ENCODE assay signal across 8 cellular contexts in genomic region chr10:72262019-72262404, GRCh38. TPM values are rescaled to one million over a fixed set of nuclear protein-coding genes. Genes with fewer than 3 reads are reported as not detected.
DNase-seq lines count a peak whose midpoint lies in the region; ATAC-seq and TF ChIP-seq lines count a peak whose summit lies in the region.
"Not testable (repeated sequence)": the region's sequence is repeated elsewhere in the genome, so short reads cannot be mapped to it uniquely, and the experiment has no call there.

No MANE protein-coding gene starts in this region.

- TF ChIP-seq POLR2A in sigmoid colon (IDR thresholded peaks at IDR 0.05): not testable (repeated sequence)

- H3K27ac ChIP-seq in epithelial cell of prostate (peak overlapping the region; percentile 96), lower lobe of right lung (peak overlapping the region; percentile 92), sigmoid colon (peak overlapping the region; percentile 83 to 91 (median 88))

- not testable (repeated sequence) for TF ChIP-seq CTCF in Caco-2 (IDR thresholded peaks at IDR 0.05; ENCODE audit: insufficient read depth in 1 of 2, low read depth in 1 of 2, low read length in 1 of 2, severe bottlenecking in 1 of 2, unreplicated experiment in 1 of 2); lower lobe of right lung (IDR thresholded peaks at IDR 0.05); sigmoid colon (IDR thresholded peaks at IDR 0.05); type B pancreatic cell (conservative IDR thresholded peaks at IDR 0.05)

- not testable (repeated sequence) for H3K27me3 ChIP-seq in Caco-2 (replicated peaks; ENCODE audit: control insufficient read depth, insufficient read depth, low read length); NT2/D1 (ENCODE audit: insufficient read depth, insufficient read length); adipocyte (replicated peaks; ENCODE audit: control insufficient read depth, insufficient read depth, low read length); lower lobe of right lung (ENCODE audit: low read depth); sigmoid colon

- CTCF ChIA-PET in Caco-2 (lab: Charles Lee): not testable (repeated sequence)

- TF ChIP-seq EP300 in sigmoid colon (IDR thresholded peaks at IDR 0.05): not testable (repeated sequence)

- not testable (repeated sequence) for H3K9me3 ChIP-seq in Caco-2; NT2/D1 (ENCODE audit: insufficient read depth, low read length); adipocyte (ENCODE audit: control insufficient read depth, low read length); lower lobe of right lung; sigmoid colon

- H3K9me3 Mint-ChIP-seq in Caco-2 (ENCODE audit: unreplicated experiment); activated CD4-positive, alpha-beta T cell treated with anti-CD3 and anti-CD28 coated beads, Interleukin-2, amount 10 ng/mL, durations not matched to agents 24 days and 14 days; type B pancreatic cell: not testable (repeated sequence)

- ATAC-seq in lower lobe of right lung: not testable (repeated sequence)

- H3K27me3 Mint-ChIP-seq in Caco-2 (ENCODE audit: insufficient read depth, unreplicated experiment); activated CD4-positive, alpha-beta T cell treated with anti-CD3 and anti-CD28 coated beads, Interleukin-2, amount 10 ng/mL, durations not matched to agents 24 days and 14 days; type B pancreatic cell: not testable (repeated sequence)

- intact Hi-C loops in Caco-2 (cut with micrococcal nuclease; ENCODE audit: unreplicated experiment): loop anchor here (5.0 kb wide), 1 partner anchor 90 kb away; no protein-coding TSS in a partner anchor
- intact Hi-C loops in activated CD4-positive, alpha-beta T cell treated with anti-CD3 and anti-CD28 coated beads, Interleukin-2, amount 10 ng/mL, durations not matched to agents 24 days and 14 days (cut with micrococcal nuclease): loop anchor here (5.0 kb wide), 1 partner anchor 905 kb away; the partner anchor contains the start of genes ECD and FAM149B1
- intact Hi-C loops in lower lobe of right lung (cut with DNase I); sigmoid colon (cut with DNase I): not testable (repeated sequence)

- H3K4me1 ChIP-seq in Caco-2 (peaks cover 22% of the 10 kb centered on the region), adipocyte (ENCODE audit: control insufficient read depth, insufficient read depth, low read length) (peaks cover 36% of the 10 kb centered on the region), lower lobe of right lung (peaks cover 57% of the 10 kb centered on the region), sigmoid colon (peaks cover 0 to 39% (median 38%) of the 10 kb centered on the region in 4 donors)
- not testable (repeated sequence) for H3K4me1 ChIP-seq in NT2/D1 (ENCODE audit: insufficient read depth, insufficient read length)

- H3K27ac Mint-ChIP-seq in Caco-2 (ENCODE audit: unreplicated experiment) (peak overlapping the region; percentile 96), type B pancreatic cell (peak overlapping the region; percentile 99)
- peak overlapping the region; percentile 98 for H3K27ac Mint-ChIP-seq in activated CD4-positive, alpha-beta T cell treated with anti-CD3 and anti-CD28 coated beads, Interleukin-2, amount 10 ng/mL, durations not matched to agents 24 days and 14 days

- peak overlapping the region; percentile 91 for H3K4me3 Mint-ChIP-seq in Caco-2 (ENCODE audit: unreplicated experiment)
- H3K4me3 Mint-ChIP-seq in activated CD4-positive, alpha-beta T cell treated with anti-CD3 and anti-CD28 coated beads, Interleukin-2, amount 10 ng/mL, durations not matched to agents 24 days and 14 days: peak overlapping the region; percentile 85
- H3K4me3 Mint-ChIP-seq in type B pancreatic cell: peak overlapping the region; percentile 88

- 82 to 90% methylated on average over 7 of the region's 7 CpGs for WGBS in sigmoid colon, 2 donors

- H3K4me1 Mint-ChIP-seq in Caco-2 (ENCODE audit: low read depth, unreplicated experiment) (peaks cover 29% of the 10 kb centered on the region), type B pancreatic cell (ENCODE audit: unreplicated experiment) (peaks cover 42% of the 10 kb centered on the region)
- H3K4me1 Mint-ChIP-seq in activated CD4-positive, alpha-beta T cell treated with anti-CD3 and anti-CD28 coated beads, Interleukin-2, amount 10 ng/mL, durations not matched to agents 24 days and 14 days: peaks cover 42% of the 10 kb centered on the region

- POLR2A ChIA-PET in Caco-2 (lab: Charles Lee): interaction anchor here (0.6 to 7.3 kb wide), 2 partner anchors 12 to 37 kb away, joined by 4 to 163 read pairs; partner anchors contain the start of gene DDIT4

- not testable (repeated sequence) for BruUV-seq in Caco-2 (replicated peaks; lab: Mats Ljungman, UMichigan)

- not testable (repeated sequence) for DNase-seq in Caco-2; NT2/D1 (ENCODE audit: low read depth, low spot score); activated CD4-positive, alpha-beta T cell treated with anti-CD3 and anti-CD28 coated beads, Interleukin-2, amount 10 ng/mL, durations not matched to agents 24 days and 14 days; adipocyte (ENCODE audit: low read depth); epithelial cell of prostate (ENCODE audit: low read depth, low spot score); lower lobe of right lung; sigmoid colon; type B pancreatic cell (ENCODE audit: extremely low spot score, unreplicated experiment)

- H3K9ac ChIP-seq in NT2/D1 (ENCODE audit: insufficient read length, low read depth) (peak overlapping the region; percentile 58), adipocyte (ENCODE audit: low read length) (peak overlapping the region; percentile 94)

- H3K36me3 ChIP-seq in Caco-2 (ENCODE audit: control insufficient read depth, insufficient read depth, low read length); NT2/D1 (ENCODE audit: insufficient read depth, insufficient read length, low read length); adipocyte (ENCODE audit: control insufficient read depth, insufficient read depth, low read length, severe bottlenecking); lower lobe of right lung; sigmoid colon: not testable (repeated sequence)

- peaks cover 19% of the 10 kb centered on the region for H3K36me3 Mint-ChIP-seq in Caco-2 (ENCODE audit: insufficient read depth, unreplicated experiment)
- not testable (repeated sequence) for H3K36me3 Mint-ChIP-seq in activated CD4-positive, alpha-beta T cell treated with anti-CD3 and anti-CD28 coated beads, Interleukin-2, amount 10 ng/mL, durations not matched to agents 24 days and 14 days (ENCODE audit: low read depth); type B pancreatic cell

- H3K4me3 ChIP-seq in Caco-2 (ENCODE audit: low read depth, low read length); NT2/D1 (ENCODE audit: insufficient read length, low read depth); adipocyte (ENCODE audit: low read length); lower lobe of right lung; sigmoid colon: not testable (repeated sequence)

RNA-seq across cellular contexts. Expression of gene DDIT4, which starts 11.7 kb away (rescaled TPM):
- 152 and 155 TPM in 2 replicates for total RNA-seq in Caco-2 (2022)
- total RNA-seq in activated CD4-positive, alpha-beta T cell treated with anti-CD3 and anti-CD28 coated beads, Interleukin-2, amount 10 ng/mL, durations not matched to agents 24 days and 14 days: 260 and 271 TPM in 2 replicates
- total RNA-seq in lower lobe of right lung: 161 TPM
- total RNA-seq in sigmoid colon: 100 to 1,000 TPM in 2 of 4 donors, 10 to 100 TPM in 2; 77.2 to 202 (median 133) TPM
- polyA plus RNA-seq in sigmoid colon: 100 to 1,000 TPM in 1 of 3 donors, 10 to 100 TPM in 2; 71.5 to 413 (median 85.3) TPM
- 95.9 and 130 TPM in 2 replicates for total RNA-seq in type B pancreatic cell (ENCODE audit: low replicate concordance)

RNA-seq across cellular contexts. Expression of gene ASCC1, which starts 45.9 kb away (rescaled TPM):
- total RNA-seq in Caco-2 (2022) (60.1 and 73.7 TPM in 2 replicates), lower lobe of right lung (23.9 TPM), sigmoid colon (10 to 100 TPM; 21.0 to 53.7 (median 37.1) TPM), type B pancreatic cell (ENCODE audit: low replicate concordance) (30.4 and 32.8 TPM in 2 replicates)
- total RNA-seq in activated CD4-positive, alpha-beta T cell treated with anti-CD3 and anti-CD28 coated beads, Interleukin-2, amount 10 ng/mL, durations not matched to agents 24 days and 14 days: 33.6 and 34.1 TPM in 2 replicates
- 10 to 100 TPM; 15.3 to 21.5 (median 15.6) TPM for polyA plus RNA-seq in sigmoid colon

RNA-seq across cellular contexts. Expression of gene ANAPC16, which starts 46.2 kb away (rescaled TPM):
- total RNA-seq in Caco-2 (2022) (134 and 144 TPM in 2 replicates), lower lobe of right lung (113 TPM), sigmoid colon (100 to 1,000 TPM in 3 of 4 donors, 10 to 100 TPM in 1; 80.0 to 228 (median 157) TPM), type B pancreatic cell (ENCODE audit: low replicate concordance) (79.2 and 86.3 TPM in 2 replicates)
- total RNA-seq in activated CD4-positive, alpha-beta T cell treated with anti-CD3 and anti-CD28 coated beads, Interleukin-2, amount 10 ng/mL, durations not matched to agents 24 days and 14 days: 73.2 and 74.3 TPM in 2 replicates
- 100 to 1,000 TPM; 107 to 203 (median 198) TPM for polyA plus RNA-seq in sigmoid colon
